8 cellular contexts compared by ENCODE assay signal in genomic region chr7:105976868-105977267, GRCh38.
"Had no signal": no experiment of that assay in that cellular context is flagged by ENCODE, and none has a peak within 500 bp of the region (broad histone marks: within the 10 kb centered on the region; RNA-seq: fewer than 3 reads in every experiment).

No MANE protein-coding gene starts in this region.

- H3K4me1 ChIP-seq: HAP-1 had no signal

- H3K27ac ChIP-seq: GM23248 had no signal

- H2AFZ ChIP-seq: GM23248 had no signal

- ATAC-seq: HCT116 had no signal

- H3K36me3 ChIP-seq: HAP-1 had no signal

- H3K4me3 Mint-ChIP-seq: IgD-negative memory B cell had no signal

- DNase-seq: GM23248, GOT3, H7, KG1 had no signal

- H3K4me1 Mint-ChIP-seq: IgD-negative memory B cell had no signal

- H3K36me3 Mint-ChIP-seq: IgD-negative memory B cell had no signal

- H3K9ac ChIP-seq: GM23248 had no signal

- H3K9me3 ChIP-seq: HAP-1 had no signal

- H3K4me3 ChIP-seq: GM23248, HAP-1 had no signal

- FAIRE-seq: HTR-8/SVneo had no signal
